Comparison of ENCODE assay signal across 24 cellular contexts in the genomic region with DNA sequence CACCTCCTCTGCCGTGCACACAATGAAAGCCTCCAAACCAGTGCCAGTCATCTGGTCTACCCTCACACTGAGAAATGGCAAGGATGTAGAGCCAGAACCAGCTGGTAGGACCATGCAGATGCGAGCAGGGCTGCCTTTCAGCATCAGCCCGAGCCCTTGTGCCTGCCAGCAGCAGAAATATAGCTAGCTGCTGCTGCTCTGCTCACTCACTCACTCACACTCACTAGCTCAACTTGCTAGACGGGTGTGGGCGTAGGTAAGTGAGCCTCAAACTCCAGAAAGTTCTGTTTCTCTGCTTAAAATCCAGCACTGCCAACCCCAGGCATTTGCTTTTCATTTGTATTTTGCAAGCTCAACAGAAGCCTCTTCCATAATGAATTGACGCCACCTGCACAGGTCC.
"Had no signal": no experiment of that assay in that cellular context is flagged by ENCODE, and none has a peak within 500 bp of the region (broad histone marks: within the 10 kb centered on the region; RNA-seq: fewer than 3 reads in every experiment).

No MANE protein-coding gene starts in this region.

- H3K4me3 ChIP-seq: left ventricle myocardium inferior, lung, neural progenitor cell, pancreas, psoas muscle, right atrium auricular region, right lobe of liver, smooth muscle cell, thyroid gland, transverse colon, upper lobe of left lung had no signal

- H3K36me3 ChIP-seq: left ventricle myocardium inferior, neural progenitor cell, pancreas, right atrium auricular region, right lobe of liver, thyroid gland, transverse colon, upper lobe of left lung had no signal

- H3K27ac ChIP-seq: left ventricle myocardium inferior, neural progenitor cell, pancreas, psoas muscle, right atrium auricular region, right lobe of liver, thyroid gland, transverse colon, upper lobe of left lung had no signal

- H3K4me2 ChIP-seq: neural progenitor cell, smooth muscle cell had no signal

- H3K9ac ChIP-seq: neural progenitor cell had no signal

- H3K4me1 ChIP-seq: left ventricle myocardium inferior, neural progenitor cell, pancreas, psoas muscle, right atrium auricular region, right lobe of liver, thyroid gland, transverse colon, upper lobe of left lung had no signal

- DNase-seq: hippocampal formation; kidney; left colon; left ventricle myocardium inferior; naive thymus-derived CD8-positive, alpha-beta T cell; nephron progenitor cell; pancreas; psoas muscle; right lobe of liver; stimulated activated CD4-positive, alpha-beta T cell treated with anti-CD3 and anti-CD28 coated beads, Interleukin-1b, Interleukin-23, amount 100 ng/mL, for 48 hours; stimulated activated CD4-positive, alpha-beta T cell treated with anti-CD3 and anti-CD28 coated beads, Interleukin-2, amount 100 ng/mL, for 48 hours; stimulated activated CD4-positive, alpha-beta T cell treated with anti-CD3 and anti-CD28 coated beads, Interleukin-4, amount 100 ng/mL, for 4 hours; stimulated activated CD8-positive, alpha-beta memory T cell treated with anti-CD3 and anti-CD28 coated beads, Interleukin-4, amount 100 ng/mL, for 48 hours; stimulated activated naive CD4-positive, alpha-beta T cell treated with Interleukin-2 at 50 U/mL for 16 hours; stimulated activated naive CD8-positive, alpha-beta T cell treated with anti-CD3 and anti-CD28 coated beads, Interleukin-15, amount 100 ng/mL, for 72 hours; substantia nigra; thyroid gland; transverse colon had no signal

- ATAC-seq: left colon; naive thymus-derived CD8-positive, alpha-beta T cell; pancreas; psoas muscle; right lobe of liver; stimulated activated memory B cell treated with anti-CD40 and anti-IgM and Interleukin-4, amounts not matched to agents 10 μg/mL and 1 μg/mL and 100 μg/mL, for 72 hours; stimulated activated naive CD8-positive, alpha-beta T cell treated with anti-CD3 and anti-CD28 coated beads, Interleukin-15, amount 100 ng/mL, for 72 hours had no signal

- H3K27me3 ChIP-seq: neural progenitor cell, pancreas, right atrium auricular region, right lobe of liver, thyroid gland, transverse colon, upper lobe of left lung had no signal
